1 cellular context compared by ENCODE assay signal in the genomic region with DNA sequence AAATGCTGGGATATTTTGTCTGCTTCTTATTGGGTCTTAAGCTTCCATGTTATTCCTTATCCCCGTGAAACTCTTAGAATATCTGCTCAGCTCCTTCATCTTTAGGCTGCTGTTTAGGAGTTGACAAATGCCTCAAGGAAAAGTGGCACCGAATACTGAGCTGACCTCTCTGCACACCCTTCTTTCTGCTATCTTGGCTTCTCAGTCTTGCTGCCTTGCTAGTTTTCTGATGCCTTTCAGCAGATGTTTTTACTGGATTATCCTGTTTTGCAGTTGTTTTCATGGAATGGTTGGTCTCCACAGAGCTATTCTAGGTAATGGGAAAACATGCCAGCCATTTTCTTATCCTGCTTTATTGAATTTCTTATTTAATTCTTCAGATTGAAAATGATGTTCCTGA.
TF ChIP-seq lines count a peak whose summit lies in the region.

No MANE protein-coding gene starts in this region.

TF ChIP-seq in K562, 482 proteins besides CTCF, POLR2A, EP300 and RAD21 (continued from another document and continues in another):
- TF ChIP-seq TAF1 (IDR thresholded peaks at IDR 0.05; ENCODE audit: control insufficient read depth, extremely low read depth, insufficient read depth, low read length, severe bottlenecking), result no peak
- no peak for TF ChIP-seq GATAD2B (IDR thresholded peaks at IDR 0.05; ENCODE audit: borderline replicate concordance)
- TF ChIP-seq, protein P1, sequence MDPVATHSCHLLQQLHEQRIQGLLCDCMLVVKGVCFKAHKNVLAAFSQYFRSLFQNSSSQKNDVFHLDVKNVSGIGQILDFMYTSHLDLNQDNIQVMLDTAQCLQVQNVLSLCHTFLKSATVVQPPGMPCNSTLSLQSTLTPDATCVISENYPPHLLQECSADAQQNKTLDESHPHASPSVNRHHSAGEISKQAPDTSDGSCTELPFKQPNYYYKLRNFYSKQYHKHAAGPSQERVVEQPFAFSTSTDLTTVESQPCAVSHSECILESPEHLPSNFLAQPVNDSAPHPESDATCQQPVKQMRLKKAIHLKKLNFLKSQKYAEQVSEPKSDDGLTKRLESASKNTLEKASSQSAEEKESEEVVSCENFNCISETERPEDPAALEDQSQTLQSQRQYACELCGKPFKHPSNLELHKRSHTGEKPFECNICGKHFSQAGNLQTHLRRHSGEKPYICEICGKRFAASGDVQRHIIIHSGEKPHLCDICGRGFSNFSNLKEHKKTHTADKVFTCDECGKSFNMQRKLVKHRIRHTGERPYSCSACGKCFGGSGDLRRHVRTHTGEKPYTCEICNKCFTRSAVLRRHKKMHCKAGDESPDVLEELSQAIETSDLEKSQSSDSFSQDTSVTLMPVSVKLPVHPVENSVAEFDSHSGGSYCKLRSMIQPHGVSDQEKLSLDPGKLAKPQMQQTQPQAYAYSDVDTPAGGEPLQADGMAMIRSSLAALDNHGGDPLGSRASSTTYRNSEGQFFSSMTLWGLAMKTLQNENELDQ (CRISPR knock-in tag; IDR thresholded peaks at IDR 0.05; ENCODE audit: borderline replicate concordance), result no peak
- TF ChIP-seq ZKSCAN3 (CRISPR knock-in tag; IDR thresholded peaks at IDR 0.05), result no peak
- TF ChIP-seq, protein P2, sequence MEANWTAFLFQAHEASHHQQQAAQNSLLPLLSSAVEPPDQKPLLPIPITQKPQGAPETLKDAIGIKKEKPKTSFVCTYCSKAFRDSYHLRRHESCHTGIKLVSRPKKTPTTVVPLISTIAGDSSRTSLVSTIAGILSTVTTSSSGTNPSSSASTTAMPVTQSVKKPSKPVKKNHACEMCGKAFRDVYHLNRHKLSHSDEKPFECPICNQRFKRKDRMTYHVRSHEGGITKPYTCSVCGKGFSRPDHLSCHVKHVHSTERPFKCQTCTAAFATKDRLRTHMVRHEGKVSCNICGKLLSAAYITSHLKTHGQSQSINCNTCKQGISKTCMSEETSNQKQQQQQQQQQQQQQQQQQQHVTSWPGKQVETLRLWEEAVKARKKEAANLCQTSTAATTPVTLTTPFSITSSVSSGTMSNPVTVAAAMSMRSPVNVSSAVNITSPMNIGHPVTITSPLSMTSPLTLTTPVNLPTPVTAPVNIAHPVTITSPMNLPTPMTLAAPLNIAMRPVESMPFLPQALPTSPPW (CRISPR knock-in tag; IDR thresholded peaks at IDR 0.05), result no peak
- TF ChIP-seq, protein P3, sequence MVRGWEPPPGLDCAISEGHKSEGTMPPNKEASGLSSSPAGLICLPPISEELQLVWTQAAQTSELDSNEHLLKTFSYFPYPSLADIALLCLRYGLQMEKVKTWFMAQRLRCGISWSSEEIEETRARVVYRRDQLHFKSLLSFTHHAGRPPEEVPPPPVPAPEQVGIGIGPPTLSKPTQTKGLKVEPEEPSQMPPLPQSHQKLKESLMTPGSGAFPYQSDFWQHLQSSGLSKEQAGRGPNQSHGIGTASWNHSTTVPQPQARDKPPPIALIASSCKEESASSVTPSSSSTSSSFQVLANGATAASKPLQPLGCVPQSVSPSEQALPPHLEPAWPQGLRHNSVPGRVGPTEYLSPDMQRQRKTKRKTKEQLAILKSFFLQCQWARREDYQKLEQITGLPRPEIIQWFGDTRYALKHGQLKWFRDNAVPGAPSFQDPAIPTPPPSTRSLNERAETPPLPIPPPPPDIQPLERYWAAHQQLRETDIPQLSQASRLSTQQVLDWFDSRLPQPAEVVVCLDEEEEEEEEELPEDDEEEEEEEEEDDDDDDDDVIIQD (CRISPR knock-in tag; IDR thresholded peaks at IDR 0.05), result no peak
- TF ChIP-seq, protein P4, sequence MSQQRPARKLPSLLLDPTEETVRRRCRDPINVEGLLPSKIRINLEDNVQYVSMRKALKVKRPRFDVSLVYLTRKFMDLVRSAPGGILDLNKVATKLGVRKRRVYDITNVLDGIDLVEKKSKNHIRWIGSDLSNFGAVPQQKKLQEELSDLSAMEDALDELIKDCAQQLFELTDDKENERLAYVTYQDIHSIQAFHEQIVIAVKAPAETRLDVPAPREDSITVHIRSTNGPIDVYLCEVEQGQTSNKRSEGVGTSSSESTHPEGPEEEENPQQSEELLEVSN (IDR thresholded peaks at IDR 0.05; ENCODE audit: borderline replicate concordance in 1 of 2, extremely low read depth in 1 of 2, insufficient read depth in 1 of 2, insufficient read length in 1 of 2, low read depth in 1 of 2, low read length in 1 of 2, poor library complexity in 1 of 2, severe bottlenecking in 1 of 2), result peak; percentile 44 to 50
- TF ChIP-seq TEAD1 (CRISPR knock-in tag; IDR thresholded peaks at IDR 0.05), result no peak
- no peak for TF ChIP-seq ZFP1 (CRISPR knock-in tag; IDR thresholded peaks at IDR 0.05)
- no peak for TF ChIP-seq SRSF1 (IDR thresholded peaks at IDR 0.05; ENCODE audit: low read depth, low read length)
- TF ChIP-seq NR2F6 (CRISPR knock-in tag; IDR thresholded peaks at IDR 0.05), result no peak
- TF ChIP-seq SIN3A (IDR thresholded peaks at IDR 0.05; ENCODE audit: borderline replicate concordance in 2 of 2, control insufficient read depth in 1 of 2, low read depth in 2 of 2, low read length in 2 of 2), result no peak
- TF ChIP-seq CBX3 (IDR thresholded peaks at IDR 0.05; ENCODE audit: borderline replicate concordance in 1 of 2, low read length in 2 of 2), result peak in 1 of 2 experiments; percentile 11; a peak in 1 of 3 replicates
- no peak for TF ChIP-seq EWSR1 (IDR thresholded peaks at IDR 0.05; ENCODE audit: borderline replicate concordance, low read depth, partially characterized antibody)
- no peak for TF ChIP-seq XRCC4 (IDR thresholded peaks at IDR 0.05; ENCODE audit: extremely low read depth, insufficient read depth, insufficient read length)
- TF ChIP-seq, protein P5, sequence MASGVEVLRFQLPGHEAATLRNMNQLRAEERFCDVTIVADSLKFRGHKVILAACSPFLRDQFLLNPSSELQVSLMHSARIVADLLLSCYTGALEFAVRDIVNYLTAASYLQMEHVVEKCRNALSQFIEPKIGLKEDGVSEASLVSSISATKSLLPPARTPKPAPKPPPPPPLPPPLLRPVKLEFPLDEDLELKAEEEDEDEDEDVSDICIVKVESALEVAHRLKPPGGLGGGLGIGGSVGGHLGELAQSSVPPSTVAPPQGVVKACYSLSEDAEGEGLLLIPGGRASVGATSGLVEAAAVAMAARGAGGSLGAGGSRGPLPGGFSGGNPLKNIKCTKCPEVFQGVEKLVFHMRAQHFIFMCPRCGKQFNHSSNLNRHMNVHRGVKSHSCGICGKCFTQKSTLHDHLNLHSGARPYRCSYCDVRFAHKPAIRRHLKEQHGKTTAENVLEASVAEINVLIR (CRISPR knock-in tag; IDR thresholded peaks at IDR 0.05), result no peak
- TF ChIP-seq ZNF77 (CRISPR knock-in tag; IDR thresholded peaks at IDR 0.05), result no peak
- TF ChIP-seq CBFA2T3 (IDR thresholded peaks at IDR 0.05), result peak; percentile 82
- TF ChIP-seq ZNF444 (CRISPR knock-in tag; IDR thresholded peaks at IDR 0.05), result no peak
- 0 out of 4 replicates have a peak, but pooled peaks of 1 of the 2 experiments have one; percentile 39 for TF ChIP-seq TBL1XR1 (IDR thresholded peaks at IDR 0.05; ENCODE audit: low read length in 2 of 2)
- TF ChIP-seq, protein P6, sequence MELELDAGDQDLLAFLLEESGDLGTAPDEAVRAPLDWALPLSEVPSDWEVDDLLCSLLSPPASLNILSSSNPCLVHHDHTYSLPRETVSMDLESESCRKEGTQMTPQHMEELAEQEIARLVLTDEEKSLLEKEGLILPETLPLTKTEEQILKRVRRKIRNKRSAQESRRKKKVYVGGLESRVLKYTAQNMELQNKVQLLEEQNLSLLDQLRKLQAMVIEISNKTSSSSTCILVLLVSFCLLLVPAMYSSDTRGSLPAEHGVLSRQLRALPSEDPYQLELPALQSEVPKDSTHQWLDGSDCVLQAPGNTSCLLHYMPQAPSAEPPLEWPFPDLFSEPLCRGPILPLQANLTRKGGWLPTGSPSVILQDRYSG (tag; conservative IDR thresholded peaks at IDR 0.05; ENCODE audit: low read depth), result no peak
- TF ChIP-seq KHSRP (IDR thresholded peaks at IDR 0.05), result no peak
- TF ChIP-seq ELF2 (CRISPR knock-in tag; IDR thresholded peaks at IDR 0.05), result no peak
- TF ChIP-seq DPF2 (IDR thresholded peaks at IDR 0.05), result peak; percentile 40; the same call in 1 of the 2 replicates
- TF ChIP-seq HDAC2 (IDR thresholded peaks at IDR 0.05), result no peak
- TF ChIP-seq ARID1B (IDR thresholded peaks at IDR 0.05), result peak; percentile 77
- no peak for TF ChIP-seq ZNF707 (CRISPR knock-in tag; conservative IDR thresholded peaks at IDR 0.05)
- TF ChIP-seq ZNF717 (CRISPR knock-in tag; IDR thresholded peaks at IDR 0.05), result no peak
- no peak for TF ChIP-seq ZNF239 (CRISPR knock-in tag; IDR thresholded peaks at IDR 0.05)
- TF ChIP-seq SREBF2 (CRISPR knock-in tag; IDR thresholded peaks at IDR 0.05), result no peak
- TF ChIP-seq STAT5A (IDR thresholded peaks at IDR 0.05; ENCODE audit: borderline replicate concordance, low read length), result peak; percentile 71
- TF ChIP-seq CREBBP (IDR thresholded peaks at IDR 0.05; ENCODE audit: low read depth, low read length), result no peak
- TF ChIP-seq, protein P7, sequence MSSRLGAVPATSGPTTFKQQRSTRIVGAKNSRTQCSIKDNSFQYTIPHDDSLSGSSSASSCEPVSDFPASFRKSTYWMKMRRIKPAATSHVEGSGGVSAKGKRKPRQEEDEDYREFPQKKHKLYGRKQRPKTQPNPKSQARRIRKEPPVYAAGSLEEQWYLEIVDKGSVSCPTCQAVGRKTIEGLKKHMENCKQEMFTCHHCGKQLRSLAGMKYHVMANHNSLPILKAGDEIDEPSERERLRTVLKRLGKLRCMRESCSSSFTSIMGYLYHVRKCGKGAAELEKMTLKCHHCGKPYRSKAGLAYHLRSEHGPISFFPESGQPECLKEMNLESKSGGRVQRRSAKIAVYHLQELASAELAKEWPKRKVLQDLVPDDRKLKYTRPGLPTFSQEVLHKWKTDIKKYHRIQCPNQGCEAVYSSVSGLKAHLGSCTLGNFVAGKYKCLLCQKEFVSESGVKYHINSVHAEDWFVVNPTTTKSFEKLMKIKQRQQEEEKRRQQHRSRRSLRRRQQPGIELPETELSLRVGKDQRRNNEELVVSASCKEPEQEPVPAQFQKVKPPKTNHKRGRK (tag; IDR thresholded peaks at IDR 0.05), result no peak
- TF ChIP-seq LCOR (CRISPR knock-in tag; IDR thresholded peaks at IDR 0.05), result no peak
- TF ChIP-seq HNRNPK (IDR thresholded peaks at IDR 0.05; ENCODE audit: low read depth, low read length, poor library complexity, severe bottlenecking), result no peak
- no peak for TF ChIP-seq ZFP36 (IDR thresholded peaks at IDR 0.05; ENCODE audit: low read depth, low read length, partially characterized antibody)
- TF ChIP-seq NELFE (IDR thresholded peaks at IDR 0.05; ENCODE audit: insufficient read depth, insufficient read length), result no peak
- TF ChIP-seq, protein P8, sequence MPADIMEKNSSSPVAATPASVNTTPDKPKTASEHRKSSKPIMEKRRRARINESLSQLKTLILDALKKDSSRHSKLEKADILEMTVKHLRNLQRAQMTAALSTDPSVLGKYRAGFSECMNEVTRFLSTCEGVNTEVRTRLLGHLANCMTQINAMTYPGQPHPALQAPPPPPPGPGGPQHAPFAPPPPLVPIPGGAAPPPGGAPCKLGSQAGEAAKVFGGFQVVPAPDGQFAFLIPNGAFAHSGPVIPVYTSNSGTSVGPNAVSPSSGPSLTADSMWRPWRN (IDR thresholded peaks at IDR 0.05; ENCODE audit: low read depth), result no peak
- no peak for TF ChIP-seq ZNF561 (CRISPR knock-in tag; conservative IDR thresholded peaks at IDR 0.05)
- no peak for TF ChIP-seq PPARD (CRISPR knock-in tag; IDR thresholded peaks at IDR 0.05)
- TF ChIP-seq EP400 (IDR thresholded peaks at IDR 0.05), result no peak
- TF ChIP-seq CC2D1A (IDR thresholded peaks at IDR 0.05), result no peak
- TF ChIP-seq, protein P9, sequence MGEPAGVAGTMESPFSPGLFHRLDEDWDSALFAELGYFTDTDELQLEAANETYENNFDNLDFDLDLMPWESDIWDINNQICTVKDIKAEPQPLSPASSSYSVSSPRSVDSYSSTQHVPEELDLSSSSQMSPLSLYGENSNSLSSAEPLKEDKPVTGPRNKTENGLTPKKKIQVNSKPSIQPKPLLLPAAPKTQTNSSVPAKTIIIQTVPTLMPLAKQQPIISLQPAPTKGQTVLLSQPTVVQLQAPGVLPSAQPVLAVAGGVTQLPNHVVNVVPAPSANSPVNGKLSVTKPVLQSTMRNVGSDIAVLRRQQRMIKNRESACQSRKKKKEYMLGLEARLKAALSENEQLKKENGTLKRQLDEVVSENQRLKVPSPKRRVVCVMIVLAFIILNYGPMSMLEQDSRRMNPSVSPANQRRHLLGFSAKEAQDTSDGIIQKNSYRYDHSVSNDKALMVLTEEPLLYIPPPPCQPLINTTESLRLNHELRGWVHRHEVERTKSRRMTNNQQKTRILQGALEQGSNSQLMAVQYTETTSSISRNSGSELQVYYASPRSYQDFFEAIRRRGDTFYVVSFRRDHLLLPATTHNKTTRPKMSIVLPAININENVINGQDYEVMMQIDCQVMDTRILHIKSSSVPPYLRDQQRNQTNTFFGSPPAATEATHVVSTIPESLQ (CRISPR knock-in tag; IDR thresholded peaks at IDR 0.05), result no peak
- TF ChIP-seq CCNT2 (IDR thresholded peaks at IDR 0.05; ENCODE audit: borderline replicate concordance, extremely low read depth, insufficient read length, low read depth, low read length), result no peak
- no peak for TF ChIP-seq BRD4 (IDR thresholded peaks at IDR 0.05)
- no peak for TF ChIP-seq CHD2 (IDR thresholded peaks at IDR 0.05; ENCODE audit: low read depth, low read length)
- no peak for TF ChIP-seq NFE2 (IDR thresholded peaks at IDR 0.05; ENCODE audit: low read depth)
- no peak for TF ChIP-seq ZC3H11A (IDR thresholded peaks at IDR 0.05; ENCODE audit: low read depth, low read length)
- TF ChIP-seq BDP1 (IDR thresholded peaks at IDR 0.05; ENCODE audit: insufficient read depth, insufficient read length), result no peak
- TF ChIP-seq FOXJ2 (tag; IDR thresholded peaks at IDR 0.05), result no peak
- TF ChIP-seq ZFX (CRISPR knock-in tag; IDR thresholded peaks at IDR 0.05), result no peak
- TF ChIP-seq, protein P10, sequence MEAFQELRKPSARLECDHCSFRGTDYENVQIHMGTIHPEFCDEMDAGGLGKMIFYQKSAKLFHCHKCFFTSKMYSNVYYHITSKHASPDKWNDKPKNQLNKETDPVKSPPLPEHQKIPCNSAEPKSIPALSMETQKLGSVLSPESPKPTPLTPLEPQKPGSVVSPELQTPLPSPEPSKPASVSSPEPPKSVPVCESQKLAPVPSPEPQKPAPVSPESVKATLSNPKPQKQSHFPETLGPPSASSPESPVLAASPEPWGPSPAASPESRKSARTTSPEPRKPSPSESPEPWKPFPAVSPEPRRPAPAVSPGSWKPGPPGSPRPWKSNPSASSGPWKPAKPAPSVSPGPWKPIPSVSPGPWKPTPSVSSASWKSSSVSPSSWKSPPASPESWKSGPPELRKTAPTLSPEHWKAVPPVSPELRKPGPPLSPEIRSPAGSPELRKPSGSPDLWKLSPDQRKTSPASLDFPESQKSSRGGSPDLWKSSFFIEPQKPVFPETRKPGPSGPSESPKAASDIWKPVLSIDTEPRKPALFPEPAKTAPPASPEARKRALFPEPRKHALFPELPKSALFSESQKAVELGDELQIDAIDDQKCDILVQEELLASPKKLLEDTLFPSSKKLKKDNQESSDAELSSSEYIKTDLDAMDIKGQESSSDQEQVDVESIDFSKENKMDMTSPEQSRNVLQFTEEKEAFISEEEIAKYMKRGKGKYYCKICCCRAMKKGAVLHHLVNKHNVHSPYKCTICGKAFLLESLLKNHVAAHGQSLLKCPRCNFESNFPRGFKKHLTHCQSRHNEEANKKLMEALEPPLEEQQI (IDR thresholded peaks at IDR 0.05), result 0 out of 2 replicates have a peak, but pooled peaks have one; percentile 22
